8 cellular contexts compared by ENCODE assay signal in the genomic region with DNA sequence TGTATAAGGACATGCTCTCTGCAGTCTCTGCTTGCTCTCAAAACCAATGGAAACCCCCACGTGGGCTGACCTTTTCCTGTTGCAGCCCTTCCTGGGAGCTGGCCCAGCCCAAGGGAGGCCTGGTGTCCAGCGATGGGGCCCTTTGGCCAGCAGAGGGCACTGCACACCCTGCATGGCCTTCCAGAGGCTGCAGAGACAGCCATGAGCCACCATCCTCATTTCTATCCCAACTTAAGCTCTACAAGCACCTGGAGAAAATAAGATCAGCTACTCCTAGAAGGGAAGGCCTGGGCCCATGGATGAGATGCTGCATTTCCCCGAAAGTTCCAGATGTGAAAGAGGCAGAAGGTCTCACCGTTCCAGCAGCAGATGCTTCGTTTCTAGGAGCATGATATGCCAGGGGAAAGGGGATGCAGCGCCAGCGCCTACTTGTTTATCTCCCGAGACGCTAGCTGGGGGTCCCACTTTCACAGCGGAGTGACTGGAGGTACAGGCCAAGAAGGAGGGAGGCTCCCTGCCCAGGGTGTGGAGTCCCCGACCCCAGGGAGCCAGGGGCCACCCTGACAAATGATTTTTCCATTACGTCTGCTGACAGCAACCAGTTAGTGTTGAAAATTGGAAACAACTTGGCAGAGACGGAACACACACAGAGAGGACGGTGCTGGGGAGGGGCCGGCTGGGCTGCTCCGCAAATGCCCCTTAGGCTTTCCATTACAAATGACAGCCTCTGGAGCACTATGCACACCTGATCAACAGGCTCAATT.
DNase-seq lines count a peak whose midpoint lies in the region; ATAC-seq and TF ChIP-seq lines count a peak whose summit lies in the region.

No MANE protein-coding gene starts in this region.

- H3K27ac Mint-ChIP-seq in activated naive CD4-positive, alpha-beta T cell treated with anti-CD3 and anti-CD28 coated beads, Interleukin-2, amount 50 U/mL, for 72 hours = no peak overlapping the region

- TF ChIP-seq POLR2A in heart left ventricle (IDR thresholded peaks at IDR 0.05) = no peak

- peak; percentile 97 for TF ChIP-seq CTCF in SK-N-SH (IDR thresholded peaks at IDR 0.05)
- peak; percentile 96 to 99 (median 98) for TF ChIP-seq CTCF in heart left ventricle (IDR thresholded peaks at IDR 0.05)

- H3K4me3 ChIP-seq in SK-N-SH (ENCODE audit: low read depth in 2 of 2, low read length in 1 of 2) (peak overlapping the region in 1 of 2 experiments; percentile 38; a peak in 1 of 4 replicates), heart left ventricle (no peak overlapping the region)

- H3K9me2 ChIP-seq in SK-N-SH = no peaks in the 10 kb centered on the region

- no peaks in the 10 kb centered on the region for H3K36me3 Mint-ChIP-seq in activated naive CD4-positive, alpha-beta T cell treated with anti-CD3 and anti-CD28 coated beads, Interleukin-2, amount 50 U/mL, for 72 hours

- peaks cover 97% of the 10 kb centered on the region for H3K79me2 ChIP-seq in SK-N-SH (ENCODE audit: insufficient read depth)

- peak; percentile 87 for DNase-seq in ELR (ENCODE audit: low read depth)
- peak; percentile 78 for DNase-seq in KBM-7
- peak; percentile 88 for DNase-seq in SK-N-SH
- DNase-seq in activated naive CD4-positive, alpha-beta T cell treated with anti-CD3 and anti-CD28 coated beads, Interleukin-2, amount 50 U/mL, for 72 hours (ENCODE audit: low spot score in 2 of 2) = peak; percentile 68 to 80
- DNase-seq in heart left ventricle = peak; percentile 83 to 93 (median 90)
- peak; percentile 75 for DNase-seq in putamen (ENCODE audit: low spot score)
- DNase-seq in NCI-H187 treated with DMSO at 0.1 percent for 48 hours (lab: John Stamatoyannopoulos, UW) = no peak

- in situ Hi-C loops in KBM-7 (cut with MboI; ENCODE audit: low pct_unique_long_range_greater_than_20kb, low sequenced_read_pairs) = no loop called here

- POLR2A ChIA-PET in SK-N-SH (lab: Yijun Ruan, JAX) = interaction anchor here (1.1 kb wide), 1 partner anchor 12 kb away, joined by 3 read pairs; no protein-coding TSS in a partner anchor

- no peak overlapping the region; the same call in 1 of the 2 replicates for H3K9ac ChIP-seq in SK-N-SH

- WGBS in SK-N-SH (ENCODE audit: low lambda C conversion rate) = 60% methylated on average over 12 of the region's 16 CpGs
- WGBS in heart left ventricle, 4 donors = 29 to 36% (median 30%) methylated on average over 15 to 16 of the region's 16 CpGs

- H3K4me1 ChIP-seq in SK-N-SH (ENCODE audit: control insufficient read depth in 1 of 2, insufficient read depth in 2 of 2, low read depth in 1 of 2, low read length in 1 of 2) (peaks cover 24 to 47% of the 10 kb centered on the region in 2 experiments; a peak in 2 of 4 replicates), heart left ventricle (peaks cover 6 to 82% (median 49%) of the 10 kb centered on the region in 12 donors)

- H3K9me3 ChIP-seq in SK-N-SH = no peaks in the 10 kb centered on the region
- H3K9me3 ChIP-seq in heart left ventricle = no peaks in the 10 kb centered on the region

- H3K9me3 Mint-ChIP-seq in activated naive CD4-positive, alpha-beta T cell treated with anti-CD3 and anti-CD28 coated beads, Interleukin-2, amount 50 U/mL, for 72 hours = no peaks in the 10 kb centered on the region

- intact Hi-C loops in heart left ventricle (cut with DNase I) = loop anchor here in 8 of 10 donors (2.0 to 10.0 kb wide), 8 partner anchors 46 to 297 kb away; no protein-coding TSS in a partner anchor

- H3K27ac ChIP-seq in SK-N-SH (ENCODE audit: low read depth in 2 of 2, low read length in 1 of 2) = peak overlapping the region in 1 of 2 experiments; percentile 80; a peak in 2 of 4 replicates
- peak overlapping the region in 8 of 12 donors; percentile 1 to 50 (median 35) for H3K27ac ChIP-seq in heart left ventricle

- peaks cover 14% of the 10 kb centered on the region for H3F3A ChIP-seq in SK-N-SH (replicated peaks; ENCODE audit: insufficient read depth)

- no peaks in the 10 kb centered on the region for H3K27me3 ChIP-seq in SK-N-SH (ENCODE audit: insufficient read depth)
- H3K27me3 ChIP-seq in heart left ventricle = no peaks in the 10 kb centered on the region

- ATAC-seq in GM21717 (IDR thresholded peaks at IDR 0.05; ENCODE audit: unreplicated experiment) (peak; percentile 75), heart left ventricle (peak; percentile 91 to 95 (median 94))
- ATAC-seq in activated naive CD4-positive, alpha-beta T cell treated with anti-CD3 and anti-CD28 coated beads, Interleukin-2, amount 50 U/mL, for 72 hours = peak; percentile 81 to 90

- CTCF ChIA-PET in SK-N-SH (lab: Yijun Ruan, JAX) = interaction anchor here (0.5 to 11.2 kb wide), 37 partner anchors 12 to 675 kb away, joined by 3 to 211 read pairs (median 4); no protein-coding TSS in a partner anchor

- TF ChIP-seq RAD21 in SK-N-SH (IDR thresholded peaks at IDR 0.05; ENCODE audit: low read length) = peak; percentile 86

- TF ChIP-seq EP300 in SK-N-SH (IDR thresholded peaks at IDR 0.05; ENCODE audit: borderline replicate concordance in 1 of 2, low read depth in 1 of 2, low read length in 1 of 2) = no peak

- no peak overlapping the region for H2AFZ ChIP-seq in SK-N-SH (ENCODE audit: low read depth)

- H3K36me3 ChIP-seq in SK-N-SH (replicated peaks in 1 of 2; ENCODE audit: control insufficient read depth in 1 of 2, insufficient read depth in 2 of 2, low read length in 1 of 2) (peaks cover 4 to 7% of the 10 kb centered on the region in 2 experiments), heart left ventricle (peaks cover 0 to 3% (median 0%) of the 10 kb centered on the region in 9 donors)

- no peak overlapping the region for H3K4me2 ChIP-seq in SK-N-SH

- peaks cover 63% of the 10 kb centered on the region for H4K20me1 ChIP-seq in SK-N-SH (ENCODE audit: insufficient read depth)

TF ChIP-seq in SK-N-SH, 30 proteins besides CTCF, POLR2A, EP300 and RAD21 (continues in another document):
- no peak for TF ChIP-seq JUND (IDR thresholded peaks at IDR 0.05)
- TF ChIP-seq CHD2 (IDR thresholded peaks at IDR 0.05; ENCODE audit: low read length, partially characterized antibody) = peak; percentile 58
- TF ChIP-seq, protein P1, sequence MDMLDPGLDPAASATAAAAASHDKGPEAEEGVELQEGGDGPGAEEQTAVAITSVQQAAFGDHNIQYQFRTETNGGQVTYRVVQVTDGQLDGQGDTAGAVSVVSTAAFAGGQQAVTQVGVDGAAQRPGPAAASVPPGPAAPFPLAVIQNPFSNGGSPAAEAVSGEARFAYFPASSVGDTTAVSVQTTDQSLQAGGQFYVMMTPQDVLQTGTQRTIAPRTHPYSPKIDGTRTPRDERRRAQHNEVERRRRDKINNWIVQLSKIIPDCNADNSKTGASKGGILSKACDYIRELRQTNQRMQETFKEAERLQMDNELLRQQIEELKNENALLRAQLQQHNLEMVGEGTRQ (IDR thresholded peaks at IDR 0.05; ENCODE audit: borderline replicate concordance, low read depth, low read length) = 0 out of 2 replicates have a peak, but pooled peaks have one; percentile 13
- TF ChIP-seq, protein P2, sequence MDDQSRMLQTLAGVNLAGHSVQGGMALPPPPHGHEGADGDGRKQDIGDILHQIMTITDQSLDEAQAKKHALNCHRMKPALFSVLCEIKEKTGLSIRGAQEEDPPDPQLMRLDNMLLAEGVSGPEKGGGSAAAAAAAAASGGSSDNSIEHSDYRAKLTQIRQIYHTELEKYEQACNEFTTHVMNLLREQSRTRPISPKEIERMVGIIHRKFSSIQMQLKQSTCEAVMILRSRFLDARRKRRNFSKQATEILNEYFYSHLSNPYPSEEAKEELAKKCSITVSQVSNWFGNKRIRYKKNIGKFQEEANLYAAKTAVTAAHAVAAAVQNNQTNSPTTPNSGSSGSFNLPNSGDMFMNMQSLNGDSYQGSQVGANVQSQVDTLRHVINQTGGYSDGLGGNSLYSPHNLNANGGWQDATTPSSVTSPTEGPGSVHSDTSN (IDR thresholded peaks at IDR 0.05) = no peak
- TF ChIP-seq GATA2 (CRISPR knock-in tag; IDR thresholded peaks at IDR 0.05) = no peak
- no peak for TF ChIP-seq MEF2A (IDR thresholded peaks at IDR 0.05; ENCODE audit: borderline replicate concordance, low read depth)
- no peak for TF ChIP-seq FOXJ3 (CRISPR knock-in tag; IDR thresholded peaks at IDR 0.05)
- TF ChIP-seq, protein P3, sequence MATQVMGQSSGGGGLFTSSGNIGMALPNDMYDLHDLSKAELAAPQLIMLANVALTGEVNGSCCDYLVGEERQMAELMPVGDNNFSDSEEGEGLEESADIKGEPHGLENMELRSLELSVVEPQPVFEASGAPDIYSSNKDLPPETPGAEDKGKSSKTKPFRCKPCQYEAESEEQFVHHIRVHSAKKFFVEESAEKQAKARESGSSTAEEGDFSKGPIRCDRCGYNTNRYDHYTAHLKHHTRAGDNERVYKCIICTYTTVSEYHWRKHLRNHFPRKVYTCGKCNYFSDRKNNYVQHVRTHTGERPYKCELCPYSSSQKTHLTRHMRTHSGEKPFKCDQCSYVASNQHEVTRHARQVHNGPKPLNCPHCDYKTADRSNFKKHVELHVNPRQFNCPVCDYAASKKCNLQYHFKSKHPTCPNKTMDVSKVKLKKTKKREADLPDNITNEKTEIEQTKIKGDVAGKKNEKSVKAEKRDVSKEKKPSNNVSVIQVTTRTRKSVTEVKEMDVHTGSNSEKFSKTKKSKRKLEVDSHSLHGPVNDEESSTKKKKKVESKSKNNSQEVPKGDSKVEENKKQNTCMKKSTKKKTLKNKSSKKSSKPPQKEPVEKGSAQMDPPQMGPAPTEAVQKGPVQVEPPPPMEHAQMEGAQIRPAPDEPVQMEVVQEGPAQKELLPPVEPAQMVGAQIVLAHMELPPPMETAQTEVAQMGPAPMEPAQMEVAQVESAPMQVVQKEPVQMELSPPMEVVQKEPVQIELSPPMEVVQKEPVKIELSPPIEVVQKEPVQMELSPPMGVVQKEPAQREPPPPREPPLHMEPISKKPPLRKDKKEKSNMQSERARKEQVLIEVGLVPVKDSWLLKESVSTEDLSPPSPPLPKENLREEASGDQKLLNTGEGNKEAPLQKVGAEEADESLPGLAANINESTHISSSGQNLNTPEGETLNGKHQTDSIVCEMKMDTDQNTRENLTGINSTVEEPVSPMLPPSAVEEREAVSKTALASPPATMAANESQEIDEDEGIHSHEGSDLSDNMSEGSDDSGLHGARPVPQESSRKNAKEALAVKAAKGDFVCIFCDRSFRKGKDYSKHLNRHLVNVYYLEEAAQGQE (IDR thresholded peaks at IDR 0.05; ENCODE audit: low read depth, low read length) = 0 out of 2 replicates have a peak, but pooled peaks have one; percentile 10
- no peak for TF ChIP-seq MAX (IDR thresholded peaks at IDR 0.05; ENCODE audit: low read depth)
- no peak for TF ChIP-seq TAF1 (IDR thresholded peaks at IDR 0.05; ENCODE audit: borderline replicate concordance, low read depth, low read length)
- peak; percentile 88 for TF ChIP-seq MXI1 (IDR thresholded peaks at IDR 0.05; ENCODE audit: low read depth, low read length)
- TF ChIP-seq TEAD4 (IDR thresholded peaks at IDR 0.05; ENCODE audit: borderline replicate concordance, insufficient read depth) = no peak
- 0 out of 2 replicates have a peak, but pooled peaks have one; percentile 41 for TF ChIP-seq SIN3A (IDR thresholded peaks at IDR 0.05; ENCODE audit: borderline replicate concordance, low read depth, low read length)
